8 cellular contexts compared by ENCODE assay signal in genomic region chr6:43724354-43724753, GRCh38. TPM values are rescaled to one million over a fixed set of nuclear protein-coding genes. Genes with fewer than 3 reads are reported as not detected.
DNase-seq lines count a peak whose midpoint lies in the region; ATAC-seq and TF ChIP-seq lines count a peak whose summit lies in the region.

No MANE protein-coding gene starts in this region.

- H3K27me3 ChIP-seq in SU-DHL-6 (ENCODE audit: low read length) (no peaks in the 10 kb centered on the region), subcutaneous abdominal adipose tissue (ENCODE audit: control insufficient read depth in 5 of 5, insufficient read depth in 4 of 5, low read length in 5 of 5) (no peaks in the 10 kb centered on the region), right atrium auricular region (no peaks in the 10 kb centered on the region)

- no peak for ATAC-seq in effector memory CD8-positive, alpha-beta T cell (replicated peaks)

- no peak for DNase-seq in activated naive CD4-positive, alpha-beta T cell (lab: John Stamatoyannopoulos, UW)
- no peak for DNase-seq in effector memory CD8-positive, alpha-beta T cell
- DNase-seq in HPDE6-E6E7 (ENCODE audit: extremely low spot score) (no peak), NCI-H524 treated with DMSO at 0.1 percent for 48 hours (lab: John Stamatoyannopoulos, UW) (no peak), right atrium auricular region (ENCODE audit: low spot score) (no peak)

- H3K9me3 Mint-ChIP-seq in activated naive CD4-positive, alpha-beta T cell treated with anti-CD3 and anti-CD28 coated beads, Interleukin-2, amount 50 U/mL, for 24 hours = no peaks in the 10 kb centered on the region
- no peaks in the 10 kb centered on the region for H3K9me3 Mint-ChIP-seq in effector memory CD8-positive, alpha-beta T cell

- H3K27me3 Mint-ChIP-seq in activated naive CD4-positive, alpha-beta T cell treated with anti-CD3 and anti-CD28 coated beads, Interleukin-2, amount 50 U/mL, for 24 hours = no peaks in the 10 kb centered on the region
- no peaks in the 10 kb centered on the region for H3K27me3 Mint-ChIP-seq in effector memory CD8-positive, alpha-beta T cell

- H3F3A ChIP-seq in SU-DHL-6 (ENCODE audit: insufficient read depth) = peaks cover 11% of the 10 kb centered on the region

- H2AFZ ChIP-seq in SU-DHL-6 (ENCODE audit: low read depth, low read length, severe bottlenecking) = peak overlapping the region; percentile 7

- H3K9ac ChIP-seq in SU-DHL-6 (ENCODE audit: low read length) = peak overlapping the region; percentile 43
- no peak overlapping the region for H3K9ac ChIP-seq in subcutaneous abdominal adipose tissue (ENCODE audit: low read length in 5 of 5)

- no peaks in the 10 kb centered on the region for H3K9me2 ChIP-seq in SU-DHL-6 (replicated peaks; ENCODE audit: insufficient read depth, low read length)

- peak overlapping the region; percentile 95 for H3K27ac Mint-ChIP-seq in activated naive CD4-positive, alpha-beta T cell treated with anti-CD3 and anti-CD28 coated beads, Interleukin-2, amount 50 U/mL, for 24 hours
- H3K27ac Mint-ChIP-seq in effector memory CD8-positive, alpha-beta T cell = peak overlapping the region; percentile 47 to 89

- peaks cover 41% of the 10 kb centered on the region for H3K4me1 Mint-ChIP-seq in activated naive CD4-positive, alpha-beta T cell treated with anti-CD3 and anti-CD28 coated beads, Interleukin-2, amount 50 U/mL, for 24 hours
- H3K4me1 Mint-ChIP-seq in effector memory CD8-positive, alpha-beta T cell (ENCODE audit: low read depth in 2 of 2) = peaks cover 15 to 28% of the 10 kb centered on the region in 2 donors

- no peaks in the 10 kb centered on the region for H3K36me3 Mint-ChIP-seq in activated naive CD4-positive, alpha-beta T cell treated with anti-CD3 and anti-CD28 coated beads, Interleukin-2, amount 50 U/mL, for 24 hours
- H3K36me3 Mint-ChIP-seq in effector memory CD8-positive, alpha-beta T cell (ENCODE audit: insufficient read depth) = peaks cover 15% of the 10 kb centered on the region

- H3K4me1 ChIP-seq in subcutaneous abdominal adipose tissue (ENCODE audit: control insufficient read depth in 5 of 5, insufficient read depth in 5 of 5, low read length in 5 of 5) = peaks cover 0 to 23% (median 20%) of the 10 kb centered on the region in 5 donors
- no peaks in the 10 kb centered on the region for H3K4me1 ChIP-seq in right atrium auricular region

- H3K79me2 ChIP-seq in SU-DHL-6 (ENCODE audit: insufficient read depth, low read length) = no peaks in the 10 kb centered on the region

- H3K4me3 ChIP-seq in SU-DHL-6 (ENCODE audit: insufficient read depth, low read length, poor library complexity, severe bottlenecking) = peak overlapping the region; percentile 2
- H3K4me3 ChIP-seq in subcutaneous abdominal adipose tissue (ENCODE audit: low read depth in 1 of 5, low read length in 5 of 5) = no peak overlapping the region
- no peak overlapping the region for H3K4me3 ChIP-seq in right atrium auricular region

- no peaks in the 10 kb centered on the region for H3K9me3 ChIP-seq in SU-DHL-6 (ENCODE audit: insufficient read depth, low read length)
- no peaks in the 10 kb centered on the region for H3K9me3 ChIP-seq in subcutaneous abdominal adipose tissue (ENCODE audit: control insufficient read depth in 5 of 5, low read length in 5 of 5)
- no peaks in the 10 kb centered on the region for H3K9me3 ChIP-seq in right atrium auricular region

- H3K4me3 Mint-ChIP-seq in activated naive CD4-positive, alpha-beta T cell treated with anti-CD3 and anti-CD28 coated beads, Interleukin-2, amount 50 U/mL, for 24 hours = peak overlapping the region; percentile 63
- peak overlapping the region; percentile 26 to 75 for H3K4me3 Mint-ChIP-seq in effector memory CD8-positive, alpha-beta T cell

- H3K27ac ChIP-seq in SU-DHL-6 (ENCODE audit: low read depth, low read length) = peak overlapping the region; percentile 56
- peak overlapping the region; percentile 37 for H3K27ac ChIP-seq in subcutaneous abdominal adipose tissue (ENCODE audit: low read depth, low read length)
- no peak overlapping the region for H3K27ac ChIP-seq in right atrium auricular region

- H3K4me2 ChIP-seq in SU-DHL-6 (ENCODE audit: low read depth, low read length, poor library complexity, severe bottlenecking) = peak overlapping the region; percentile 47

- H4K20me1 ChIP-seq in SU-DHL-6 (ENCODE audit: low read depth, low read length) = no peaks in the 10 kb centered on the region

- H3K36me3 ChIP-seq in SU-DHL-6 (ENCODE audit: low read length) (no peaks in the 10 kb centered on the region), subcutaneous abdominal adipose tissue (ENCODE audit: control insufficient read depth in 5 of 5, insufficient read depth in 5 of 5, low read length in 5 of 5) (no peaks in the 10 kb centered on the region), right atrium auricular region (no peaks in the 10 kb centered on the region)

- no peak for TF ChIP-seq CTCF in SU-DHL-6 (IDR thresholded peaks at IDR 0.05; ENCODE audit: insufficient read depth, low read length, poor library complexity, severe bottlenecking)
- TF ChIP-seq CTCF in right atrium auricular region (IDR thresholded peaks at IDR 0.05) = no peak

RNA-seq across cellular contexts. Expression of gene MRPS18A, which starts 36.8 kb away (rescaled TPM):
- total RNA-seq in right atrium auricular region = 10 to 100 TPM; 40.4 to 42.7 TPM

RNA-seq across cellular contexts. Expression of gene VEGFA, which starts 45.7 kb away (rescaled TPM):
- 100 to 1,000 TPM; 102 to 132 TPM for total RNA-seq in right atrium auricular region

Comparison
In these comparisons a context has a peak if more than half of its experiments do, and no peak if none do; other contexts are left out.
1. H3K27ac ChIP-seq: peak in SU-DHL-6 (single experiment) and subcutaneous abdominal adipose tissue (single experiment); none in right atrium auricular region (0 of 2).